In genomic region chr2:204713211-204713610, GRCh38 we compare ENCODE assay signal across 29 cellular contexts.
A peak's percentile ranks its signal among the peaks of the same experiment; 100 is the strongest.
DNase-seq lines count a peak whose midpoint lies in the region; ATAC-seq and TF ChIP-seq lines count a peak whose summit lies in the region.
"Had no signal": no experiment of that assay in that cellular context is flagged by ENCODE, and none has a peak within 500 bp of the region (broad histone marks: within the 10 kb centered on the region; RNA-seq: fewer than 3 reads in every experiment).

No MANE protein-coding gene starts in this region.

- intact Hi-C loops in left colon (cut with DNase I, micrococcal nuclease) (no loop called here), mucosa of descending colon (cut with DNase I, micrococcal nuclease) (no loop called here)

- ATAC-seq in left colon (peak; percentile 65), mucosa of descending colon (peak; percentile 65)
- ATAC-seq: A549; CD8-positive, alpha-beta T cell had no signal

- POLR2A ChIA-PET in activated CD4-positive, alpha-beta memory T cell treated with anti-CD3 and anti-CD28 coated beads, Interleukin-2, amount 10 ng/mL, durations not matched to agents 7 days and 5 days (lab: Charles Lee) = no interaction called here

- H3K4me1 ChIP-seq in mucosa of descending colon (ENCODE audit: low read depth) = peaks cover 8% of the 10 kb centered on the region
- H3K4me1 ChIP-seq: A549; BE2C; BLaER1; BLaER1 treated with 17β-estradiol and CSF1 and Interleukin-3, amounts not matched to agents 10 nM and 100 nM; Caco-2 had no signal

- TF ChIP-seq CTCF in mucosa of descending colon (IDR thresholded peaks at IDR 0.05) = no peak

- no peak overlapping the region for H3K27ac Mint-ChIP-seq in activated CD4-positive, alpha-beta memory T cell treated with anti-CD3 and anti-CD28 coated beads, Interleukin-2, amount 10 ng/mL, durations not matched to agents 7 days and 5 days
- H3K27ac Mint-ChIP-seq: B cell; CD14-positive monocyte; CD4-positive, alpha-beta memory T cell; CD4-positive, alpha-beta T cell; CD4-positive, CD25-positive, alpha-beta regulatory T cell; CD8-positive, alpha-beta memory T cell; CD8-positive, alpha-beta T cell had no signal

- H3K4me1 Mint-ChIP-seq in activated CD4-positive, alpha-beta memory T cell treated with anti-CD3 and anti-CD28 coated beads, Interleukin-2, amount 10 ng/mL, durations not matched to agents 7 days and 5 days = no peaks in the 10 kb centered on the region
- H3K4me1 Mint-ChIP-seq: B cell; CD14-positive monocyte; CD4-positive, alpha-beta memory T cell; CD8-positive, alpha-beta memory T cell had no signal

- DNase-seq in left colon = no peak
- no peak for DNase-seq in mucosa of descending colon
- no peak for DNase-seq in cortex of kidney (lab: John Stamatoyannopoulos, UW)
- no peak for DNase-seq in activated CD4-positive, alpha-beta memory T cell treated with anti-CD3 and anti-CD28 coated beads, Interleukin-2, amount 10 ng/mL, durations not matched to agents 7 days and 5 days
- DNase-seq: 8988T; ACHN; AML-193; BE2C; C1 segment of cervical spinal cord; Caco-2; Calu3; CD4-positive, alpha-beta memory T cell; CD4-positive, alpha-beta T cell; CD4-positive, CD25-positive, alpha-beta regulatory T cell; CD8-positive, alpha-beta memory T cell; CD8-positive, alpha-beta T cell; COR-L47; DMS 273 treated with DMSO at 0.1 percent for 48 hours; DMS153; DMS53; DMS79; DMS79 treated with DMSO at 0.1 percent for 48 hours; DND-41; EL had no signal

- CTCF ChIA-PET in activated CD4-positive, alpha-beta memory T cell treated with anti-CD3 and anti-CD28 coated beads, Interleukin-2, amount 10 ng/mL, durations not matched to agents 7 days and 5 days (lab: Charles Lee) = interaction anchor here (1.2 kb wide), 1 partner anchor 448 kb away, joined by 3 read pairs; no protein-coding TSS in a partner anchor

- H3K9me3 Mint-ChIP-seq in activated CD4-positive, alpha-beta memory T cell treated with anti-CD3 and anti-CD28 coated beads, Interleukin-2, amount 10 ng/mL, durations not matched to agents 7 days and 5 days = no peaks in the 10 kb centered on the region
- H3K9me3 Mint-ChIP-seq: CD4-positive, alpha-beta T cell; CD8-positive, alpha-beta T cell had no signal

- H3K27me3 Mint-ChIP-seq in activated CD4-positive, alpha-beta memory T cell treated with anti-CD3 and anti-CD28 coated beads, Interleukin-2, amount 10 ng/mL, durations not matched to agents 7 days and 5 days = no peaks in the 10 kb centered on the region
- H3K27me3 Mint-ChIP-seq: B cell; CD4-positive, alpha-beta T cell; CD8-positive, alpha-beta memory T cell had no signal

- no peaks in the 10 kb centered on the region for H3K9me3 ChIP-seq in mucosa of descending colon
- H3K9me3 ChIP-seq: A549; BE2C; BLaER1; BLaER1 treated with 17β-estradiol and CSF1 and Interleukin-3, amounts not matched to agents 10 nM and 100 nM; Caco-2 had no signal

- no peaks in the 10 kb centered on the region for H3K36me3 Mint-ChIP-seq in activated CD4-positive, alpha-beta memory T cell treated with anti-CD3 and anti-CD28 coated beads, Interleukin-2, amount 10 ng/mL, durations not matched to agents 7 days and 5 days (ENCODE audit: low read depth)
- H3K36me3 Mint-ChIP-seq: CD14-positive monocyte; CD4-positive, alpha-beta memory T cell; CD4-positive, CD25-positive, alpha-beta regulatory T cell; CD8-positive, alpha-beta memory T cell; CD8-positive, alpha-beta T cell had no signal

- H3K4me3 Mint-ChIP-seq in activated CD4-positive, alpha-beta memory T cell treated with anti-CD3 and anti-CD28 coated beads, Interleukin-2, amount 10 ng/mL, durations not matched to agents 7 days and 5 days = no peak overlapping the region
- H3K4me3 Mint-ChIP-seq: B cell; CD14-positive monocyte; CD4-positive, alpha-beta memory T cell; CD4-positive, alpha-beta T cell; CD4-positive, CD25-positive, alpha-beta regulatory T cell; CD8-positive, alpha-beta memory T cell; CD8-positive, alpha-beta T cell had no signal

- H3K4me3 ChIP-seq in mucosa of descending colon = no peak overlapping the region
- H3K4me3 ChIP-seq: A549; BLaER1; BLaER1 treated with 17β-estradiol and CSF1 and Interleukin-3, amounts not matched to agents 10 nM and 100 nM had no signal

- H3K36me3 ChIP-seq in mucosa of descending colon (ENCODE audit: low read depth) = no peaks in the 10 kb centered on the region
- H3K36me3 ChIP-seq: BE2C; BLaER1; BLaER1 treated with 17β-estradiol and CSF1 and Interleukin-3, amounts not matched to agents 10 nM and 100 nM had no signal
